In the genomic region with DNA sequence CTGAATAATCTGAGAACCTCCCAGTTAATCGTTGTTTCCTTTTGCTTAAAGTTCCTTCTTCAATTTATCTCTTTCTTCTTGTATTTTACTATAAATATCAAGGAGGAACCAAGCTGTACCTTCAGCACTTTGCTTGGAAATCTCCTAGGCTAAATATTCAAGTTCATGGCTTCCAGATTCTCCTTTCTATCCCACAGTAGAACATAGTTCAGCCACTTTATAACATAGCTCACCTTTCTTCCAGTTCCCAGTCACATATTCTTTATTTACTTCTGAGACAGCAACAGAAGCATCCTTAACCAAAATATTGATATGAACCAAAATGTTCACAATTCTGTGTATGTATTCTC, we compare ENCODE assay signal across 22 cellular contexts.
"Had no signal": no experiment of that assay in that cellular context is flagged by ENCODE, and none has a peak within 500 bp of the region (broad histone marks: within the 10 kb centered on the region; RNA-seq: fewer than 3 reads in every experiment).

No MANE protein-coding gene starts in this region.

- H3K36me3 Mint-ChIP-seq: natural killer cell had no signal

- H3K27ac Mint-ChIP-seq: memory B cell, natural killer cell had no signal

- H3K4me3 Mint-ChIP-seq: memory B cell, natural killer cell had no signal

- H3K27ac ChIP-seq: dorsolateral prefrontal cortex, gastrocnemius medialis, ovary, psoas muscle, stomach, thyroid gland, vagina had no signal

- H3K36me3 ChIP-seq: ovary, thyroid gland, vagina had no signal

- H3K4me1 ChIP-seq: gastrocnemius medialis, vagina had no signal

- DNase-seq: cortex of kidney; dorsolateral prefrontal cortex; effector CD4-positive, alpha-beta T cell; gastrocnemius medialis; head of caudate nucleus; kidney; natural killer cell; occipital lobe; ovary; posterior cingulate gyrus; psoas muscle; right cardiac atrium; small intestine; stimulated activated CD4-positive, alpha-beta T cell treated with anti-CD3 and anti-CD28 coated beads, Interleukin-15, amount 100 ng/mL, for 24 hours; stimulated activated CD4-positive, alpha-beta T cell treated with anti-CD3 and anti-CD28 coated beads, Interleukin-2, amount 100 ng/mL, for 48 hours; stimulated activated naive CD4-positive, alpha-beta T cell treated with Interleukin-2 at 50 U/mL for 16 hours; stomach; thyroid gland; trophoblast cell had no signal

- H3K9me3 ChIP-seq: gastrocnemius medialis, ovary, psoas muscle, thyroid gland, vagina had no signal

- H3K9me3 Mint-ChIP-seq: natural killer cell had no signal

- H3K27me3 Mint-ChIP-seq: memory B cell had no signal

- H3K27me3 ChIP-seq: dorsolateral prefrontal cortex, gastrocnemius medialis, ovary, stomach, thyroid gland, vagina had no signal

- H3K4me3 ChIP-seq: dorsolateral prefrontal cortex, gastrocnemius medialis, lung, ovary, psoas muscle, stomach, thyroid gland, vagina had no signal
